ENCODE assay signal across 8 cellular contexts in genomic region chr17:21283482-21284318, GRCh38. TPM values are rescaled to one million over a fixed set of nuclear protein-coding genes. Genes with fewer than 3 reads are reported as not detected.
DNase-seq lines count a peak whose midpoint lies in the region; ATAC-seq and TF ChIP-seq lines count a peak whose summit lies in the region.

No MANE protein-coding gene starts in this region.

- DNase-seq in NCI-H1694 (lab: John Stamatoyannopoulos, UW) (peak; percentile 51), NCI-H1694 treated with DMSO at 0.1 percent for 48 hours (lab: John Stamatoyannopoulos, UW) (no peak), RPMI8226 (peak; percentile 7), epithelial cell of proximal tubule (ENCODE audit: low read depth) (no peak), neural crest cell (ENCODE audit: low read depth, low spot score) (no peak), SIG-M5 treated with dmso at 0.1 percent for 504 hours (lab: John Stamatoyannopoulos, UW; ENCODE audit: unreplicated experiment) (no peak)

- H3K27ac Mint-ChIP-seq in neural crest cell (ENCODE audit: unreplicated experiment): no peak overlapping the region

- peak; percentile 3 for ATAC-seq in HG02610 (IDR thresholded peaks at IDR 0.05; ENCODE audit: unreplicated experiment)
- ATAC-seq in esophagus mucosa: no peak

- H3K4me1 Mint-ChIP-seq in neural crest cell: peaks cover 18% of the 10 kb centered on the region

- peak overlapping the region; percentile 98 for H3K4me3 ChIP-seq in epithelial cell of proximal tubule (ENCODE audit: low read depth, low read length)

- H3K9me3 Mint-ChIP-seq in neural crest cell: no peaks in the 10 kb centered on the region

- peak overlapping the region; percentile 87 for H3K4me3 Mint-ChIP-seq in neural crest cell

- no peak for TF ChIP-seq CTCF in epithelial cell of proximal tubule (conservative IDR thresholded peaks at IDR 0.05; ENCODE audit: low read depth, low read length)
- TF ChIP-seq CTCF in neural crest cell (conservative IDR thresholded peaks at IDR 0.05): no peak

- H3K36me3 Mint-ChIP-seq in neural crest cell (ENCODE audit: low read depth): no peaks in the 10 kb centered on the region

- peaks cover 20% of the 10 kb centered on the region for H3K27me3 Mint-ChIP-seq in neural crest cell (ENCODE audit: low read depth)

RNA-seq across cellular contexts. Expression of gene MAP2K3, which starts 0.8 kb away (rescaled TPM):
- 21.8 and 24.7 TPM in 2 replicates for total RNA-seq in epithelial cell of proximal tubule
- total RNA-seq in neural crest cell: 19.4 and 20.3 TPM in 2 replicates
- total RNA-seq in esophagus mucosa: 41.3 TPM

RNA-seq across cellular contexts. Expression of gene NATD1, which starts 30.5 kb away (rescaled TPM):
- total RNA-seq in epithelial cell of proximal tubule (2.1 and 6.4 TPM in 2 replicates), neural crest cell (6.3 and 6.7 TPM in 2 replicates), esophagus mucosa (2.1 TPM)

Comparison
In these comparisons a context has a peak if more than half of its experiments do, and no peak if none do; other contexts are left out.
1. DNase-seq: peak in NCI-H1694 (single experiment) and RPMI8226 (single experiment); none in NCI-H1694 treated with DMSO at 0.1 percent for 48 hours (single experiment), epithelial cell of proximal tubule (single experiment), neural crest cell (single experiment) and SIG-M5 treated with dmso at 0.1 percent for 504 hours (single experiment).